Comparison of ENCODE assay signal across 15 cellular contexts in the genomic region with DNA sequence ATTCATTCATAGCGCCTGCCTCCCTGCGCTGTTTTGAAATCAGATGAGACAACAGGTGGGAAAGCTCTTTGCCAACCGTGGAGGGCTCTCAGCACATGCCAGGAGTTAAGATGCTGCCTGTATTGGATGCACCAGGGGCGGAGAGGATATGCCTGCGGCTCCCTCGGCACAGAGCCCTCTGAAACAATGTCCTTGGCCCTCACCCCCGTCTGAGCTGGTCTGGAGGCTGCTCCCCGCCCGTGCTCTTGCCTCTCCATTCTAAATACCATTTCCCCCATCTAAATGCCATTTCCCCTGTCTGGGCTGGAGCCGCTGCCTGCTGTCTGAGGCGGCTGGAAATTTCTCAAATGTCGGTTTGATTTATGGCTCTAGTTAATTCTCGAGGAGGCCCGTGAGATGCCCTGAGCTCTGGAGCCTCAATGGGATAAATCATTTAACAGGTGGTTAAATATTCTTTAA. TPM values are rescaled to one million over a fixed set of nuclear protein-coding genes. Genes with fewer than 3 reads are reported as not detected.
DNase-seq lines count a peak whose midpoint lies in the region; ATAC-seq, FAIRE-seq and TF ChIP-seq lines count a peak whose summit lies in the region.
"Had no signal": no experiment of that assay in that cellular context is flagged by ENCODE, and none has a peak within 500 bp of the region (broad histone marks: within the 10 kb centered on the region; RNA-seq: fewer than 3 reads in every experiment).

No MANE protein-coding gene starts in this region.

- DNase-seq in G401 (ENCODE audit: low spot score): peak; percentile 88
- DNase-seq in NCI-H1417 treated with DMSO at 0.1 percent for 48 hours (lab: John Stamatoyannopoulos, UW): peak; percentile 30
- DNase-seq in SJCRH30: peak; percentile 37 to 62
- no peak for DNase-seq in neural progenitor cell (ENCODE audit: low spot score)
- no peak for DNase-seq in nucleus accumbens (lab: John Stamatoyannopoulos, UW)
- no peak for DNase-seq in activated naive CD4-positive, alpha-beta T cell treated with anti-CD3 and anti-CD28 coated beads, Interleukin-2, amount 10 ng/mL, durations not matched to agents 7 days and 5 days
- DNase-seq in RCC 7860 (ENCODE audit: low spot score): no peak
- no peak for DNase-seq in omental fat pad (ENCODE audit: low spot score)
- DNase-seq: activated CD4-positive, alpha-beta memory T cell treated with anti-CD3 and anti-CD28 coated beads, Interleukin-2, amount 10 ng/mL, durations not matched to agents 7 days and 5 days; activated naive CD4-positive, alpha-beta T cell; CD4-positive, alpha-beta T cell; hippocampal formation; mammary epithelial cell; tibial artery had no signal

- no peaks in the 10 kb centered on the region for H3K79me2 ChIP-seq in neural progenitor cell (ENCODE audit: low read depth)

- no peaks in the 10 kb centered on the region for H3K9me3 Mint-ChIP-seq in neural progenitor cell
- no peaks in the 10 kb centered on the region for H3K9me3 Mint-ChIP-seq in activated naive CD4-positive, alpha-beta T cell treated with anti-CD3 and anti-CD28 coated beads, Interleukin-2, amount 10 ng/mL, durations not matched to agents 7 days and 5 days
- H3K9me3 Mint-ChIP-seq: activated CD4-positive, alpha-beta memory T cell treated with anti-CD3 and anti-CD28 coated beads, Interleukin-2, amount 10 ng/mL, durations not matched to agents 7 days and 5 days; CD4-positive, alpha-beta T cell; central memory CD8-positive, alpha-beta T cell had no signal

- H4K20me1 ChIP-seq in neural progenitor cell (ENCODE audit: low read depth): no peaks in the 10 kb centered on the region

- H3K36me3 Mint-ChIP-seq in neural progenitor cell: no peaks in the 10 kb centered on the region
- H3K36me3 Mint-ChIP-seq in activated naive CD4-positive, alpha-beta T cell treated with anti-CD3 and anti-CD28 coated beads, Interleukin-2, amount 10 ng/mL, durations not matched to agents 7 days and 5 days: no peaks in the 10 kb centered on the region

- peaks cover 10% of the 10 kb centered on the region for H3K27me3 Mint-ChIP-seq in neural progenitor cell (ENCODE audit: insufficient read depth, low read depth)
- H3K27me3 Mint-ChIP-seq in activated naive CD4-positive, alpha-beta T cell treated with anti-CD3 and anti-CD28 coated beads, Interleukin-2, amount 10 ng/mL, durations not matched to agents 7 days and 5 days: peaks cover 98% of the 10 kb centered on the region

- no peak overlapping the region for H2AFZ ChIP-seq in neural progenitor cell (replicated peaks)

- H3K27me3 ChIP-seq in SJCRH30: peaks cover 22% of the 10 kb centered on the region
- H3K27me3 ChIP-seq in neural progenitor cell: no peaks in the 10 kb centered on the region

- H3K4me3 ChIP-seq in SJCRH30 (no peak overlapping the region), neural progenitor cell (no peak overlapping the region)
- H3K4me3 ChIP-seq: tibial artery had no signal

- no peak overlapping the region for H3K9ac ChIP-seq in neural progenitor cell

- H3K27ac Mint-ChIP-seq in neural progenitor cell: peak overlapping the region; percentile 90
- H3K27ac Mint-ChIP-seq in activated naive CD4-positive, alpha-beta T cell treated with anti-CD3 and anti-CD28 coated beads, Interleukin-2, amount 10 ng/mL, durations not matched to agents 7 days and 5 days: no peak overlapping the region
- H3K27ac Mint-ChIP-seq: CD4-positive, alpha-beta T cell had no signal

- no peaks in the 10 kb centered on the region for H3K9me3 ChIP-seq in SJCRH30 (replicated peaks)
- H3K9me3 ChIP-seq in neural progenitor cell (ENCODE audit: low read depth): no peaks in the 10 kb centered on the region
- H3K9me3 ChIP-seq: tibial artery had no signal

- no peak for ATAC-seq in omental fat pad (ENCODE audit: low FRiP score)

- in situ Hi-C loops in G401 (cut with HindIII; ENCODE audit: low sequenced_read_pairs): loop anchor here (10.0 kb wide), 1 partner anchor 110 kb away; no protein-coding TSS in a partner anchor

- peaks cover 7% of the 10 kb centered on the region for H3K4me1 Mint-ChIP-seq in neural progenitor cell
- H3K4me1 Mint-ChIP-seq in activated naive CD4-positive, alpha-beta T cell treated with anti-CD3 and anti-CD28 coated beads, Interleukin-2, amount 10 ng/mL, durations not matched to agents 7 days and 5 days: peaks cover 35% of the 10 kb centered on the region

- no peak for TF ChIP-seq CTCF in neural progenitor cell (IDR thresholded peaks at IDR 0.05)
- TF ChIP-seq CTCF in omental fat pad (IDR thresholded peaks at IDR 0.05): no peak

- H3K36me3 ChIP-seq in SJCRH30 (no peaks in the 10 kb centered on the region), neural progenitor cell (no peaks in the 10 kb centered on the region)
- H3K36me3 ChIP-seq: tibial artery had no signal

- H3F3A ChIP-seq in neural progenitor cell (ENCODE audit: low read depth): peaks cover 5% of the 10 kb centered on the region

- H3K27ac ChIP-seq in SJCRH30 (no peak overlapping the region), neural progenitor cell (no peak overlapping the region)
- H3K27ac ChIP-seq: tibial artery had no signal

- no peak overlapping the region for H3K4me3 Mint-ChIP-seq in neural progenitor cell
- H3K4me3 Mint-ChIP-seq in activated naive CD4-positive, alpha-beta T cell treated with anti-CD3 and anti-CD28 coated beads, Interleukin-2, amount 10 ng/mL, durations not matched to agents 7 days and 5 days: no peak overlapping the region
- H3K4me3 Mint-ChIP-seq: activated CD4-positive, alpha-beta memory T cell treated with anti-CD3 and anti-CD28 coated beads, Interleukin-2, amount 10 ng/mL, durations not matched to agents 7 days and 5 days; CD4-positive, alpha-beta T cell; central memory CD8-positive, alpha-beta T cell had no signal

- no peak overlapping the region for H3K4me2 ChIP-seq in neural progenitor cell

- H3K4me1 ChIP-seq in SJCRH30: peaks cover 15% of the 10 kb centered on the region
- no peaks in the 10 kb centered on the region for H3K4me1 ChIP-seq in neural progenitor cell
- H3K4me1 ChIP-seq: tibial artery had no signal

- CTCF ChIA-PET in activated naive CD4-positive, alpha-beta T cell treated with anti-CD3 and anti-CD28 coated beads, Interleukin-2, amount 10 ng/mL, durations not matched to agents 7 days and 5 days (lab: Charles Lee): interaction anchor here (1.1 to 10.9 kb wide), 2 partner anchors 172 to 201 kb away, joined by 3 to 118 read pairs; no protein-coding TSS in a partner anchor

- FAIRE-seq in RCC 7860 (lab: Jason Lieb, UNC): no peak

RNA-seq across cellular contexts. Expression of a gene that starts 50.8 kb away (rescaled TPM):
- total RNA-seq in G401 (2014; rRNA removed; shearing (Covaris generic)): 2.5 TPM in 1 of 2 replicates, not detected in the other
- not detected in 2 replicates for total RNA-seq in SJCRH30 (2014; rRNA removed; shearing (Covaris generic))
- total RNA-seq in neural progenitor cell (ENCODE audit: low replicate concordance): not detected in 2 replicates
- total RNA-seq in omental fat pad: not detected
- total RNA-seq: activated CD4-positive, alpha-beta memory T cell treated with anti-CD3 and anti-CD28 coated beads, Interleukin-2, amount 10 ng/mL, durations not matched to agents 7 days and 5 days; CD4-positive, alpha-beta T cell; mammary epithelial cell had no signal

Comparison
In these comparisons a context has a peak if more than half of its experiments do, and no peak if none do; other contexts are left out.
1. DNase-seq: peak in G401 (single experiment), NCI-H1417 treated with DMSO at 0.1 percent for 48 hours (single experiment) and SJCRH30 (2 of 2); none in neural progenitor cell (single experiment), nucleus accumbens (0 of 56), activated naive CD4-positive, alpha-beta T cell treated with anti-CD3 and anti-CD28 coated beads, Interleukin-2, amount 10 ng/mL, durations not matched to agents 7 days and 5 days (single experiment), RCC 7860 (single experiment) and omental fat pad (single experiment).